In genomic region chr2:95836151-95836550, GRCh38 we compare ENCODE assay signal across 8 cellular contexts.
"Had no signal": no experiment of that assay in that cellular context is flagged by ENCODE, and none has a peak within 500 bp of the region (broad histone marks: within the 10 kb centered on the region; RNA-seq: fewer than 3 reads in every experiment).

No MANE protein-coding gene starts in this region.

- FAIRE-seq: G401.6, GM12878, GM12891, GM12892, GM18507, GM19239 had no signal

- ATAC-seq: GM12878 had no signal

- DNase-seq: GDM1, GF-D8 had no signal

- H3K4me3 ChIP-seq: GM12878 had no signal
